24 cellular contexts compared by ENCODE assay signal in genomic region chr16:5738586-5738985, GRCh38.
"Had no signal": no experiment of that assay in that cellular context is flagged by ENCODE, and none has a peak within 500 bp of the region (broad histone marks: within the 10 kb centered on the region; RNA-seq: fewer than 3 reads in every experiment).

No MANE protein-coding gene starts in this region.

- H3K4me1 Mint-ChIP-seq: nephron, T-cell had no signal

- H3K4me3 Mint-ChIP-seq: nephron, T-cell had no signal

- DNase-seq: activated CD4-positive, alpha-beta T cell treated with anti-CD3 and anti-CD28 coated beads, Interleukin-2, amount 50 U/mL, for 4 hours; activated CD4-positive, CD25-positive, alpha-beta regulatory T cell treated with anti-CD3 and anti-CD28 coated beads, Interleukin-2, amount 50 U/mL, for 72 hours; activated naive CD4-positive, alpha-beta T cell; activated T-cell treated with anti-CD3 and anti-CD28 coated beads for 4 hours; anterior cingulate cortex; brain microvascular endothelial cell; cerebellar nuclear complex; effector CD8-positive, alpha-beta T cell; esophagus squamous epithelium; foreskin fibroblast; glutamatergic neuron; mammary epithelial cell; nucleus accumbens; posterior cingulate gyrus; right cardiac atrium; stimulated activated CD4-positive, alpha-beta T cell treated with anti-CD3 and anti-CD28 coated beads, Interleukin-4, amount 100 ng/mL, for 4 hours; stimulated activated CD8-positive, alpha-beta memory T cell treated with anti-CD3 and anti-CD28 coated beads, Interleukin-4, amount 100 ng/mL, for 48 hours; stimulated activated naive CD4-positive, alpha-beta T cell treated with Interleukin-2 at 50 U/mL for 16 hours; T-cell; T1000; trophoblast cell had no signal

- FAIRE-seq: endothelial cell of umbilical vein had no signal

- H3K36me3 Mint-ChIP-seq: T-cell had no signal

- H3K9me3 ChIP-seq: esophagus squamous epithelium had no signal

- H3K27me3 Mint-ChIP-seq: T-cell had no signal

- ATAC-seq: left lobe of liver, right cardiac atrium, T-cell had no signal

- H3K27ac Mint-ChIP-seq: T-cell had no signal
